29 cellular contexts compared by ENCODE assay signal in genomic region chr18:61741881-61742280, GRCh38.
DNase-seq lines count a peak whose midpoint lies in the region; ATAC-seq and TF ChIP-seq lines count a peak whose summit lies in the region.
"Had no signal": no experiment of that assay in that cellular context is flagged by ENCODE, and none has a peak within 500 bp of the region (broad histone marks: within the 10 kb centered on the region; RNA-seq: fewer than 3 reads in every experiment).

No MANE protein-coding gene starts in this region.

- intact Hi-C loops in left ventricle myocardium inferior (cut with micrococcal nuclease) (loop anchor here (10.0 kb wide), 1 partner anchor 153 kb away; the partner anchor contains the start of gene RNF152), Right ventricle myocardium superior (cut with DNase I) (loop anchor here (10.0 kb wide), 1 partner anchor 153 kb away; the partner anchor contains the start of gene RNF152), vagina (cut with DNase I) (no loop called here)

- H3K79me2 ChIP-seq in parathyroid adenoma: no peaks in the 10 kb centered on the region

- H3K27ac ChIP-seq in left ventricle myocardium inferior (replicated peaks) (peak overlapping the region; percentile 85), caudate nucleus (ENCODE audit: low read depth, low read length) (peak overlapping the region; percentile 77), parathyroid adenoma (peak overlapping the region; percentile 13), vagina (peak overlapping the region; percentile 79)
- H3K27ac ChIP-seq: colonic mucosa, WERI-Rb-1 had no signal

- ATAC-seq in Right ventricle myocardium superior (ENCODE audit: poor library complexity): no peak
- ATAC-seq: sciatic nerve; stimulated activated naive CD8-positive, alpha-beta T cell treated with anti-CD3 and anti-CD28 coated beads, Interleukin-15, amount 100 ng/mL, for 72 hours had no signal

- H3K27me3 ChIP-seq in left ventricle myocardium inferior (ENCODE audit: low read depth) (no peaks in the 10 kb centered on the region), parathyroid adenoma (ENCODE audit: control insufficient read depth, insufficient read depth, low read length) (no peaks in the 10 kb centered on the region), vagina (no peaks in the 10 kb centered on the region)
- H3K27me3 ChIP-seq: breast epithelium, colonic mucosa, Peyer's patch had no signal

- H3K4me3 ChIP-seq in left ventricle myocardium inferior: no peak overlapping the region
- H3K4me3 ChIP-seq in parathyroid adenoma (ENCODE audit: low read depth, low read length): no peak overlapping the region
- H3K4me3 ChIP-seq in vagina: no peak overlapping the region
- H3K4me3 ChIP-seq: breast epithelium, colonic mucosa, Peyer's patch had no signal

- H3K9me3 ChIP-seq in left ventricle myocardium inferior (replicated peaks) (no peaks in the 10 kb centered on the region), parathyroid adenoma (ENCODE audit: control insufficient read depth, low read length) (no peaks in the 10 kb centered on the region), vagina (no peaks in the 10 kb centered on the region)
- H3K9me3 ChIP-seq: breast epithelium, colonic mucosa, Peyer's patch had no signal

- H3K4me1 ChIP-seq in left ventricle myocardium inferior (peaks cover 75% of the 10 kb centered on the region), parathyroid adenoma (no peaks in the 10 kb centered on the region), vagina (peaks cover 27% of the 10 kb centered on the region)
- H3K4me1 ChIP-seq: breast epithelium, colonic mucosa had no signal

- TF ChIP-seq POLR2A in vagina (IDR thresholded peaks at IDR 0.05): no peak

- TF ChIP-seq CTCF in left ventricle myocardium inferior (IDR thresholded peaks at IDR 0.05; ENCODE audit: borderline replicate concordance) (no peak), parathyroid adenoma (IDR thresholded peaks at IDR 0.05) (no peak), vagina (IDR thresholded peaks at IDR 0.05) (no peak), GM13976 (IDR thresholded peaks at IDR 0.05; ENCODE audit: borderline replicate concordance, control extremely low read depth, extremely low read depth, insufficient read depth, missing control alignments) (no peak)

- DNase-seq in left ventricle myocardium inferior: no peak
- no peak for DNase-seq in Right ventricle myocardium superior
- DNase-seq in caudate nucleus (lab: John Stamatoyannopoulos, UW): no peak
- no peak for DNase-seq in vagina (ENCODE audit: extremely low spot score in 2 of 2)
- no peak for DNase-seq in NCI-H526 (lab: John Stamatoyannopoulos, UW)
- DNase-seq in effector CD8-positive, alpha-beta T cell (lab: John Stamatoyannopoulos, UW): no peak
- no peak for DNase-seq in GM13976 (ENCODE audit: low spot score)
- DNase-seq: activated CD4-positive, alpha-beta T cell treated with anti-CD3 and anti-CD28 coated beads, Interleukin-2, amount 10 ng/mL, durations not matched to agents 24 days and 14 days; activated CD8-positive, alpha-beta memory T cell treated with anti-CD3 and anti-CD28 coated beads for 24 hours; activated naive CD4-positive, alpha-beta T cell treated with anti-CD3 and anti-CD28 coated beads, Interleukin-2, amount 50 U/mL, for 16 hours; activated T-cell treated with anti-CD3 and anti-CD28 coated beads for 4 hours; AML-193; Calu3; CD4-positive, CD25-positive, alpha-beta regulatory T cell; colonic mucosa; DMS79 treated with DMSO at 0.1 percent for 48 hours; erythroblast; HCEC 1CT; naive B cell; NCI-H1436 treated with DMSO at 0.1 percent for 48 hours; NCI-H2107; NCI-H748 treated with DMSO at 0.1 percent for 48 hours; Peyer's patch; stimulated activated naive CD8-positive, alpha-beta T cell treated with anti-CD3 and anti-CD28 coated beads, Interleukin-15, amount 100 ng/mL, for 72 hours; SW 1271; WERI-Rb-1 had no signal

- no peak overlapping the region for H3K4me2 ChIP-seq in parathyroid adenoma (ENCODE audit: low read length)

- in situ Hi-C loops in GM13976 (cut with MboI; ENCODE audit: low sequenced_read_pairs, unreplicated experiment): no loop called here

- no peak overlapping the region for H3K9ac ChIP-seq in parathyroid adenoma

- no peak overlapping the region for H2AFZ ChIP-seq in parathyroid adenoma

- H3K36me3 ChIP-seq in left ventricle myocardium inferior: no peaks in the 10 kb centered on the region
- H3K36me3 ChIP-seq in parathyroid adenoma (ENCODE audit: control insufficient read depth, insufficient read depth, low read length): no peaks in the 10 kb centered on the region
- no peaks in the 10 kb centered on the region for H3K36me3 ChIP-seq in vagina
- H3K36me3 ChIP-seq: breast epithelium, colonic mucosa, Peyer's patch, WERI-Rb-1 had no signal

Comparison
In these comparisons a context has a peak if more than half of its experiments do, and no peak if none do; other contexts are left out.
1. H3K27ac ChIP-seq: peak in every context shown above with its lines; median percentile 85 in left ventricle myocardium inferior; 79 in vagina; 77 in caudate nucleus; 13 in parathyroid adenoma.